ENCODE assay signal across 8 cellular contexts in the genomic region with DNA sequence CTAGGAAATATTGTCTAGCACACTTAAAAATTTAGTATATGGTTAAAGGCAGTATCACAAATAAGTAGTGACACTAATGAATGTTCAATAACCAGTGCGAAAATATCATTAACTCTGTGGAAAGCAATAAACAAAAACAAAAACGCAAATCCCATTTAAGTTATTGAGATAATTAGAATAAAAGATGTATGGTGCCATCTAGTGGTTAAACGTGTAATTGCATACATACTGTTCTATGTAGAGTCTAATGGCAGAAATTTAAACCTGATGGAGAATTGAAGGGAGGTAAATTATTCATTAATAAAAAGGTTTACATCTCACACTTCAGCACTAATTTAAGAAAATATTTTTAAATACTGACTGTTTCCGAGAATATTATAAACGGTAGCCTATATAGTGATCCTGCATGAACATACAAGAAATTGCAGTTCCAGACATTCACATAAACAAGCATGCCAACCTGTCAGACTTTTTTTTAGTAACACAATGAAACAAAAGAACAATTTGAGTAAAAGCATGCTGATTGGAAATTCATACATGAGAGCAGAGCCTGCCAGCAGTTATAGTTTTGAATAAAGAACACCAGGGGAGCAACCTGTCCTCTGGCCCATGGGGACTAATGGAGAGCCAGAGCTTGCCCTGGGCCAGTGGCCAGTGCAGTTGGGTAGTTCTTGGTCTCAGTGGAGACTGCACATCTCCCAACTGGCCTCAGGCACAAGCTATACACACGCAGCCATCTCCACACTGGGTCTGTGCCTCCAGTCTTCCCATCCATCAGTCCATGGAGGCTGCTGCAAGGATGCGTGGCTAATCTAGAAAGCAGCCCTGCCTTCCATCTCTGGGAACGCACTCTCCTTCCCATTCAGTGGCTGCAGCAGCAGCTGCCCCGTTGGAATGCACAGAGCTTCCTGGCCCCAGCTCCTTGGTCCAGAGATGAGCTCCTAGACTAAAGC. TPM values are rescaled to one million over a fixed set of nuclear protein-coding genes. Genes with fewer than 3 reads are reported as not detected.
A peak's percentile ranks its signal among the peaks of the same experiment; 100 is the strongest.
DNase-seq lines count a peak whose midpoint lies in the region; ATAC-seq and TF ChIP-seq lines count a peak whose summit lies in the region.

No MANE protein-coding gene starts in this region.

- ATAC-seq in HG03135 (IDR thresholded peaks at IDR 0.05; ENCODE audit: unreplicated experiment), result no peak

- POLR2A ChIA-PET in AG04450 (lab: Yijun Ruan, JAX), result no interaction called here

- DNase-seq in AG04450 (ENCODE audit: low read depth, low spot score) (no peak), GM13976 (ENCODE audit: low spot score) (peak; percentile 62), OCI-M2 (lab: John Stamatoyannopoulos, UW; ENCODE audit: unreplicated experiment) (peak; percentile 33), ecto neural progenitor cell (ENCODE audit: low spot score) (peak; percentile 44), HuH-7.5 (ENCODE audit: low spot score) (no peak)
- peak; percentile 68 for DNase-seq in Jurkat, Clone E6-1 (ENCODE audit: low read depth, low spot score)

- in situ Hi-C loops in GM13976 (cut with MboI; ENCODE audit: low sequenced_read_pairs, unreplicated experiment), result loop anchor here (10.0 to 25.0 kb wide), 2 partner anchors 119 to 537 kb away; no protein-coding TSS in a partner anchor

- CTCF ChIA-PET in AG04450 (lab: Charles Lee), result interaction anchor here (0.5 to 5.3 kb wide), 19 partner anchors 9 to 537 kb away, joined by 3 to 73 read pairs (median 3); no protein-coding TSS in a partner anchor

- H3K36me3 ChIP-seq in mesodermal cell (ENCODE audit: control insufficient read depth, insufficient read depth, low read length), result no peaks in the 10 kb centered on the region

- 70 to 89% methylated on average over 3 to 4 of the region's 9 CpGs for WGBS in mesodermal cell (ENCODE audit: insufficient coverage in 2 of 2), 2 experiments

- H3K27me3 ChIP-seq in AG04450 (ENCODE audit: control insufficient read depth, insufficient read depth, low read length), result no peaks in the 10 kb centered on the region

- H3K4me3 ChIP-seq in AG04450 (ENCODE audit: low read depth, low read length) (no peak overlapping the region), mesodermal cell (ENCODE audit: extremely low read depth, insufficient read depth, low read length, poor library complexity, severe bottlenecking) (no peak overlapping the region)
- H3K4me3 ChIP-seq in Jurkat, Clone E6-1 (ENCODE audit: low read length), result no peak overlapping the region

- H3K27ac ChIP-seq in AG04450 (ENCODE audit: low read depth, low read length) (no peak overlapping the region), mesodermal cell (ENCODE audit: low read depth, low read length, severe bottlenecking) (peak overlapping the region; percentile 32)

- TF ChIP-seq CTCF in AG04450 (IDR thresholded peaks at IDR 0.05; ENCODE audit: low read depth, low read length) (peak; percentile 60), GM13976 (IDR thresholded peaks at IDR 0.05; ENCODE audit: borderline replicate concordance, control extremely low read depth, extremely low read depth, insufficient read depth, missing control alignments) (peak; percentile 47)

- H3K9me3 ChIP-seq in AG04450 (ENCODE audit: control insufficient read depth, insufficient read depth, low read length) (no peaks in the 10 kb centered on the region), mesodermal cell (ENCODE audit: control insufficient read depth, low read length) (no peaks in the 10 kb centered on the region)

- peaks cover 7% of the 10 kb centered on the region for H3K4me1 ChIP-seq in mesodermal cell (ENCODE audit: control insufficient read depth, insufficient read depth, low read length, poor library complexity, severe bottlenecking)

RNA-seq across cellular contexts. Expression of a gene that starts 28.0 kb away (rescaled TPM):
- polyA plus RNA-seq in AG04450 (2011; rRNA removed), result 0.27 TPM in 1 of 2 replicates, not detected in the other
- not detected in 2 replicates for polyA minus RNA-seq in AG04450 (2011; rRNA and poly(A)+ RNA removed)
- not detected for polyA plus RNA-seq in Jurkat, Clone E6-1 (2012; ENCODE audit: insufficient read depth, insufficient read length)
- polyA plus RNA-seq in mesodermal cell (2013, experiment 1 of 2), result not detected
- polyA plus RNA-seq in mesodermal cell (2013, experiment 2 of 2), result not detected

RNA-seq across cellular contexts. Expression of a gene that starts 50.1 kb away (rescaled TPM):
- 54.7 and 61.0 TPM in 2 replicates for polyA plus RNA-seq in AG04450 (2011; rRNA removed)
- 32.8 and 37.8 TPM in 2 replicates for polyA minus RNA-seq in AG04450 (2011; rRNA and poly(A)+ RNA removed)
- 1.1 TPM for polyA plus RNA-seq in Jurkat, Clone E6-1 (2012; ENCODE audit: insufficient read depth, insufficient read length)
- polyA plus RNA-seq in mesodermal cell (2013, experiment 1 of 2), result 0.52 TPM
- polyA plus RNA-seq in mesodermal cell (2013, experiment 2 of 2), result 0.91 TPM

Comparison
In these comparisons a context has a peak if more than half of its experiments do, and no peak if none do; other contexts are left out.
1. DNase-seq: peak in GM13976 (single experiment), Jurkat, Clone E6-1 (single experiment), OCI-M2 (single experiment) and ecto neural progenitor cell (single experiment); none in AG04450 (single experiment) and HuH-7.5 (single experiment).